In genomic region chr2:25453199-25453903, GRCh38 we compare ENCODE assay signal across 9 cellular contexts.
A peak's percentile ranks its signal among the peaks of the same experiment; 100 is the strongest.
DNase-seq lines count a peak whose midpoint lies in the region; ATAC-seq, FAIRE-seq and TF ChIP-seq lines count a peak whose summit lies in the region.
"Had no signal": no experiment of that assay in that cellular context is flagged by ENCODE, and none has a peak within 500 bp of the region (broad histone marks: within the 10 kb centered on the region; RNA-seq: fewer than 3 reads in every experiment).

No MANE protein-coding gene starts in this region.

- H3K4me3 ChIP-seq in gastroesophageal sphincter, result no peak overlapping the region

- H3K36me3 ChIP-seq in gastroesophageal sphincter, result no peaks in the 10 kb centered on the region

- no peaks in the 10 kb centered on the region for H3K9me3 ChIP-seq in gastroesophageal sphincter

- no peaks in the 10 kb centered on the region for H3K27me3 ChIP-seq in gastroesophageal sphincter

- FAIRE-seq in GM12892 (lab: Jason Lieb, UNC), result peak; percentile 94

- WGBS in gastroesophageal sphincter (ENCODE audit: low coverage in 1 of 2), 2 donors, result 33 to 36% methylated on average over 1 to 3 of the region's 3 CpGs

- peak; percentile 41 for DNase-seq in GM12892 (ENCODE audit: insufficient read length)
- DNase-seq in iris pigment epithelial cell (ENCODE audit: low read depth), result peak; percentile 16
- DNase-seq in HT-29 (ENCODE audit: low spot score), result no peak
- DNase-seq in UCSD-AML1 (lab: John Stamatoyannopoulos, UW; ENCODE audit: unreplicated experiment), result no peak
- DNase-seq in dedifferentiated amniotic fluid mesenchymal stem cell (ENCODE audit: extremely low spot score), result no peak
- DNase-seq: NCI-H2107 had no signal

- no peak for TF ChIP-seq EP300 in gastroesophageal sphincter (IDR thresholded peaks at IDR 0.05)

- ATAC-seq in GM21423 (IDR thresholded peaks at IDR 0.05; ENCODE audit: unreplicated experiment) (peak; percentile 90), HG03575 (IDR thresholded peaks at IDR 0.05; ENCODE audit: extremely low read depth, insufficient number of reproducible peaks, low FRiP score, unreplicated experiment) (peak; percentile 77), gastroesophageal sphincter (no peak)

- TF ChIP-seq CTCF in gastroesophageal sphincter (IDR thresholded peaks at IDR 0.05), result no peak

- TF ChIP-seq POLR2A in GM12892 (IDR thresholded peaks at IDR 0.05; ENCODE audit: low read depth, low read length) (0 out of 2 replicates have a peak, but pooled peaks have one; percentile 32), gastroesophageal sphincter (IDR thresholded peaks at IDR 0.05) (no peak)

- H3K27ac ChIP-seq in gastroesophageal sphincter, result peak overlapping the region in 2 of 4 donors; percentile 3 to 32

- H3K4me1 ChIP-seq in gastroesophageal sphincter, result peaks cover 0 to 36% (median 0%) of the 10 kb centered on the region in 3 donors

Comparison
In these comparisons a context has a peak if more than half of its experiments do, and no peak if none do; other contexts are left out.
1. DNase-seq: peak in GM12892 (single experiment) and iris pigment epithelial cell (single experiment); none in HT-29 (single experiment), UCSD-AML1 (single experiment) and dedifferentiated amniotic fluid mesenchymal stem cell (single experiment).